ENCODE assay signal across 11 cellular contexts in genomic region chr15:85479071-85479647, GRCh38.
DNase-seq lines count a peak whose midpoint lies in the region; FAIRE-seq and TF ChIP-seq lines count a peak whose summit lies in the region.
"Had no signal": no experiment of that assay in that cellular context is flagged by ENCODE, and none has a peak within 500 bp of the region (broad histone marks: within the 10 kb centered on the region; RNA-seq: fewer than 3 reads in every experiment).

No MANE protein-coding gene starts in this region.

- H3K9me3 Mint-ChIP-seq in neural progenitor cell = no peaks in the 10 kb centered on the region

- H3K4me1 ChIP-seq in neural progenitor cell (peaks cover 51% of the 10 kb centered on the region), esophagus muscularis mucosa (peaks cover 66 to 98% (median 94%) of the 10 kb centered on the region in 4 donors)

- DNase-seq in GM12891 (ENCODE audit: insufficient read length, low spot score) = no peak
- peak; percentile 79 for DNase-seq in NCI-H226
- peak; percentile 67 for DNase-seq in epidermal melanocyte (ENCODE audit: insufficient read length, low spot score)
- DNase-seq in neural progenitor cell (ENCODE audit: low spot score) = no peak
- no peak for DNase-seq in activated T-cell treated with anti-CD3 and anti-CD28 coated beads for 4 hours
- DNase-seq in esophagus muscularis mucosa (ENCODE audit: extremely low spot score) = no peak
- no peak for DNase-seq in T-helper 1 cell
- DNase-seq in activated effector memory CD4-positive, alpha-beta T cell treated with Interleukin-2 at 50 U/mL for 16 hours = no peak
- DNase-seq: body of pancreas had no signal

- H3K27ac Mint-ChIP-seq in neural progenitor cell = peak overlapping the region; percentile 85

- peak overlapping the region; percentile 21 for H3K4me2 ChIP-seq in neural progenitor cell
- H3K4me2 ChIP-seq: KMS-11 had no signal

- H4K20me1 ChIP-seq in neural progenitor cell (ENCODE audit: low read depth) = peaks cover 68% of the 10 kb centered on the region

- H3K27me3 ChIP-seq in neural progenitor cell (no peaks in the 10 kb centered on the region), esophagus muscularis mucosa (no peaks in the 10 kb centered on the region)
- H3K27me3 ChIP-seq: body of pancreas had no signal

- H3K36me3 ChIP-seq in neural progenitor cell (no peaks in the 10 kb centered on the region), esophagus muscularis mucosa (no peaks in the 10 kb centered on the region)

- TF ChIP-seq CTCF in neural progenitor cell (IDR thresholded peaks at IDR 0.05) (no peak), esophagus muscularis mucosa (IDR thresholded peaks at IDR 0.05) (no peak)

- no peak for TF ChIP-seq EP300 in esophagus muscularis mucosa (IDR thresholded peaks at IDR 0.05)

- H3K4me1 Mint-ChIP-seq in neural progenitor cell = peaks cover 77% of the 10 kb centered on the region

- no peaks in the 10 kb centered on the region for H3K9me3 ChIP-seq in neural progenitor cell (ENCODE audit: low read depth)
- H3K9me3 ChIP-seq in esophagus muscularis mucosa = no peaks in the 10 kb centered on the region
- H3K9me3 ChIP-seq: body of pancreas had no signal

- H3K4me3 Mint-ChIP-seq in neural progenitor cell = no peak overlapping the region

- H3K27ac ChIP-seq in neural progenitor cell (no peak overlapping the region), esophagus muscularis mucosa (replicated peaks in 1 of 4) (peak overlapping the region in 1 of 4 donors; percentile 15)
- H3K27ac ChIP-seq: KMS-11 had no signal

- H3F3A ChIP-seq in neural progenitor cell (ENCODE audit: low read depth) = no peaks in the 10 kb centered on the region

- peaks cover 90% of the 10 kb centered on the region for H3K79me2 ChIP-seq in neural progenitor cell (ENCODE audit: low read depth)

- H3K27me3 Mint-ChIP-seq in neural progenitor cell (ENCODE audit: insufficient read depth, low read depth) = peaks cover 2% of the 10 kb centered on the region

- intact Hi-C loops in esophagus muscularis mucosa (cut with DNase I) = no loop called here

- H3K36me3 Mint-ChIP-seq in neural progenitor cell = no peaks in the 10 kb centered on the region

- whole genome bisulfite sequencing in esophagus muscularis mucosa = 39% methylated on average over 4 of the region's 4 CpGs

- FAIRE-seq in GM12891 (lab: Jason Lieb, UNC) = peak; percentile 48
- FAIRE-seq: GM12892 had no signal

- H2AFZ ChIP-seq in neural progenitor cell (replicated peaks) = no peak overlapping the region

- TF ChIP-seq POLR2A in GM12891 (IDR thresholded peaks at IDR 0.05; ENCODE audit: low read depth, low read length) (no peak), esophagus muscularis mucosa (IDR thresholded peaks at IDR 0.05; ENCODE audit: low read depth) (no peak)

- no peak overlapping the region for H3K9ac ChIP-seq in neural progenitor cell
- H3K9ac ChIP-seq: KMS-11 had no signal

- H3K4me3 ChIP-seq in neural progenitor cell (no peak overlapping the region), esophagus muscularis mucosa (no peak overlapping the region)
- H3K4me3 ChIP-seq: body of pancreas had no signal

TF ChIP-seq in GM12891, 5 proteins besides CTCF, POLR2A, EP300 and RAD21:
- TF ChIP-seq SPI1 (IDR thresholded peaks at IDR 0.05; ENCODE audit: low read depth, low read length) (no peak), POU2F2 (IDR thresholded peaks at IDR 0.05; ENCODE audit: low read depth, low read length) (no peak), TAF1 (IDR thresholded peaks at IDR 0.05; ENCODE audit: low read depth, low read length) (no peak), PAX5 (IDR thresholded peaks at IDR 0.05; ENCODE audit: insufficient read depth, low read length, severe bottlenecking) (no peak), POLR2AphosphoS5 (IDR thresholded peaks at IDR 0.05; ENCODE audit: low read depth, low read length) (no peak)

Comparison
In these comparisons a context has a peak if more than half of its experiments do, and no peak if none do; other contexts are left out.
1. DNase-seq: peak in NCI-H226 (single experiment) and epidermal melanocyte (single experiment); none in GM12891 (single experiment), neural progenitor cell (single experiment), activated T-cell treated with anti-CD3 and anti-CD28 coated beads for 4 hours (single experiment), esophagus muscularis mucosa (single experiment), T-helper 1 cell (0 of 5) and activated effector memory CD4-positive, alpha-beta T cell treated with Interleukin-2 at 50 U/mL for 16 hours (single experiment).